27 cellular contexts compared by ENCODE assay signal in genomic region chr6:53786832-53787231, GRCh38.
"Had no signal": no experiment of that assay in that cellular context is flagged by ENCODE, and none has a peak within 500 bp of the region (broad histone marks: within the 10 kb centered on the region; RNA-seq: fewer than 3 reads in every experiment).

No MANE protein-coding gene starts in this region.

- DNase-seq: stimulated activated CD4-positive, alpha-beta T cell treated with anti-CD3 and anti-CD28 coated beads, Interleukin-2, amount 100 ng/mL, for 48 hours; stimulated activated CD4-positive, alpha-beta T cell treated with anti-CD3 and anti-CD28 coated beads, Interleukin-4, amount 100 ng/mL, for 1 hour; stimulated activated CD4-positive, alpha-beta T cell treated with anti-CD3 and anti-CD28 coated beads, Interleukin-4, amount 100 ng/mL, for 24 hours; stimulated activated CD4-positive, alpha-beta T cell treated with anti-CD3 and anti-CD28 coated beads, Interleukin-4, amount 100 ng/mL, for 4 hours; stimulated activated CD8-positive, alpha-beta memory T cell treated with anti-CD3 and anti-CD28 coated beads, Interleukin-4, amount 100 ng/mL, for 48 hours; stimulated activated naive B cell treated with anti-CD40 and anti-IgM and Interleukin-4, amounts not matched to agents 10 μg/mL and 1 μg/mL and 100 μg/mL, for 72 hours; stimulated activated naive CD4-positive, alpha-beta T cell; stimulated activated naive CD4-positive, alpha-beta T cell treated with Interleukin-2 at 50 U/mL for 16 hours; stimulated activated naive CD8-positive, alpha-beta T cell treated with anti-CD3 and anti-CD28 coated beads, Interleukin-15, amount 100 ng/mL, for 72 hours; stimulated activated naive CD8-positive, alpha-beta T cell treated with anti-CD3 and anti-CD28 coated beads, Interleukin-15, Interleukin-2, amounts not matched to agents 100 U/mL and 50 U/mL, for 24 hours; stomach; substantia nigra; testis; thyroid gland; tibial artery; transverse colon; trophoblast cell; upper lobe of left lung; upper lobe of right lung; uterus had no signal

- H3K27me3 ChIP-seq: stomach, suprapubic skin, testis, thyroid gland, tibial artery, tibial nerve, transverse colon, upper lobe of left lung, upper lobe of right lung, uterus, vagina had no signal

- H3K4me3 ChIP-seq: stomach, suprapubic skin, testis, thoracic aorta, thyroid gland, tibial artery, tibial nerve, transverse colon, upper lobe of left lung, upper lobe of right lung, uterus, vagina had no signal

- ATAC-seq: stimulated activated effector memory CD8-positive, alpha-beta T cell treated with anti-CD3 and anti-CD28 coated beads, Interleukin-12 subunit alpha, Interleukin-12 subunit beta, amount 100 ng/mL, for 72 hours; stimulated activated memory B cell treated with anti-CD40 and anti-IgM and Interleukin-4, amounts not matched to agents 10 μg/mL and 1 μg/mL and 100 μg/mL, for 72 hours; stimulated activated naive B cell treated with anti-CD40 and anti-IgM and Interleukin-4, amounts not matched to agents 10 μg/mL and 1 μg/mL and 100 μg/mL, for 72 hours; stimulated activated naive CD8-positive, alpha-beta T cell treated with anti-CD3 and anti-CD28 coated beads, Interleukin-15, amount 100 ng/mL, for 72 hours; stimulated activated naive CD8-positive, alpha-beta T cell treated with anti-CD3 and anti-CD28 coated beads, Interleukin-15, Interleukin-2, amounts not matched to agents 100 U/mL and 50 U/mL, for 24 hours; upper lobe of right lung had no signal

- FAIRE-seq: urothelium cell line had no signal

- H3K36me3 ChIP-seq: stomach, suprapubic skin, thoracic aorta, thyroid gland, tibial artery, tibial nerve, transverse colon, upper lobe of left lung, upper lobe of right lung, uterus, vagina had no signal

- H3K4me1 ChIP-seq: stomach, suprapubic skin, testis, tibial artery, tibial nerve, transverse colon, upper lobe of left lung, upper lobe of right lung, uterus, vagina had no signal

- H3K27ac ChIP-seq: stomach, suprapubic skin, testis, thoracic aorta, thyroid gland, tibial artery, tibial nerve, transverse colon, upper lobe of left lung, upper lobe of right lung, uterus, vagina had no signal

- H3K9me3 ChIP-seq: testis, thyroid gland, upper lobe of right lung, vagina had no signal
